15 cellular contexts compared by ENCODE assay signal in genomic region chr3:195011231-195011834, GRCh38.
"Had no signal": no experiment of that assay in that cellular context is flagged by ENCODE, and none has a peak within 500 bp of the region (broad histone marks: within the 10 kb centered on the region; RNA-seq: fewer than 3 reads in every experiment).

No MANE protein-coding gene starts in this region.

- DNase-seq: activated CD4-positive, alpha-beta T cell treated with anti-CD3 and anti-CD28 coated beads, Interleukin-2, amount 10 ng/mL, durations not matched to agents 7 days and 5 days; activated CD4-positive, CD25-positive, alpha-beta regulatory T cell; activated CD8-positive, alpha-beta memory T cell treated with anti-CD3 and anti-CD28 coated beads, Interleukin-2, amount 50 U/mL, for 48 hours; activated gamma-delta T cell treated with Interleukin-2 at 50 U/mL for 16 hours; activated naive CD8-positive, alpha-beta T cell treated with anti-CD3 and anti-CD28 coated beads for 36 hours; amygdala; body of pancreas; central memory CD4-positive, alpha-beta T cell; effector memory CD4-positive, alpha-beta T cell; stimulated activated CD4-positive, alpha-beta T cell treated with anti-CD3 and anti-CD28 coated beads, Interleukin-4, amount 100 ng/mL, for 24 hours; stimulated activated naive CD4-positive, alpha-beta T cell treated with Interleukin-2 at 50 U/mL for 16 hours had no signal

- H3K36me3 Mint-ChIP-seq: activated naive CD8-positive, alpha-beta T cell treated with anti-CD3 and anti-CD28 coated beads for 36 hours; type B pancreatic cell had no signal

- H3K79me2 ChIP-seq: parathyroid adenoma had no signal

- H3K9me3 Mint-ChIP-seq: activated CD4-positive, alpha-beta T cell treated with anti-CD3 and anti-CD28 coated beads, Interleukin-2, amount 10 ng/mL, durations not matched to agents 7 days and 5 days; activated naive CD8-positive, alpha-beta T cell treated with anti-CD3 and anti-CD28 coated beads for 36 hours had no signal

- H3K9ac ChIP-seq: parathyroid adenoma had no signal

- H2AFZ ChIP-seq: parathyroid adenoma had no signal

- H3K4me3 Mint-ChIP-seq: activated CD4-positive, alpha-beta T cell treated with anti-CD3 and anti-CD28 coated beads, Interleukin-2, amount 10 ng/mL, durations not matched to agents 7 days and 5 days; activated naive CD8-positive, alpha-beta T cell treated with anti-CD3 and anti-CD28 coated beads for 36 hours; type B pancreatic cell had no signal

- H3K27me3 ChIP-seq: body of pancreas had no signal

- H3K4me1 ChIP-seq: body of pancreas, parathyroid adenoma had no signal

- H3K9me3 ChIP-seq: body of pancreas had no signal

- H3K27ac ChIP-seq: body of pancreas, coronary artery, epithelial cell of prostate, parathyroid adenoma had no signal

- H3K27ac Mint-ChIP-seq: activated CD4-positive, alpha-beta T cell treated with anti-CD3 and anti-CD28 coated beads, Interleukin-2, amount 10 ng/mL, durations not matched to agents 7 days and 5 days; activated naive CD8-positive, alpha-beta T cell treated with anti-CD3 and anti-CD28 coated beads for 36 hours; type B pancreatic cell had no signal

- H3K4me3 ChIP-seq: body of pancreas, coronary artery had no signal

- ATAC-seq: body of pancreas had no signal
